Comparison of ENCODE assay signal across 27 cellular contexts in the genomic region with DNA sequence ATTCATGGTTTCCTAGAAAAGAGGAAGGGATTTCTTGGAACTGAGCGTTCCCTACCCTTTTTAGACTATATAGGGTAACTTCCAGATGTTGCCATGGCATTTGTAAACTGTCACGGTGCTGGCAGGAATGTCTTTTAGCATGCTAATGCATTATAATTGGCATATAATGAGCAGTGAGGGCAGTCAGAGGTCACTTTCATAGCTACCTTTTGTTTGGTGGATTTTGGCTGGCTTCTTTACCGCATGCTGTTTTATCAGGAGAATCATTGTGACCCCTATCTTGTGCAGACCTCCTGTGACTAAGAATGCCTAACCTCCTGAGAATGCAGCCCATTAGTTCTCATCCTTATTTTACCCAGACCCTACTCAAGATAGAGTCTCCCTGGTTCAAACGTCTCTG. TPM values are rescaled to one million over a fixed set of nuclear protein-coding genes. Genes with fewer than 3 reads are reported as not detected.
DNase-seq lines count a peak whose midpoint lies in the region; ATAC-seq and TF ChIP-seq lines count a peak whose summit lies in the region.
"Had no signal": no experiment of that assay in that cellular context is flagged by ENCODE, and none has a peak within 500 bp of the region (broad histone marks: within the 10 kb centered on the region; RNA-seq: fewer than 3 reads in every experiment).

No MANE protein-coding gene starts in this region.

- in situ Hi-C loops in astrocyte of the cerebellum (cut with HindIII; ENCODE audit: low sequenced_read_pairs) = no loop called here

- peak; percentile 13 for DNase-seq in EL
- peak; percentile 92 for DNase-seq in M059J (ENCODE audit: low read depth)
- DNase-seq in astrocyte of the cerebellum (ENCODE audit: low read depth) = peak; percentile 36
- peak; percentile 10 for DNase-seq in iPS-NIHi11 (ENCODE audit: low spot score)
- no peak for DNase-seq in central memory CD4-positive, alpha-beta T cell
- DNase-seq in NOMO-1 treated with DMSO at 0.1 percent for 48 hours (lab: John Stamatoyannopoulos, UW; ENCODE audit: unreplicated experiment) = no peak
- no peak for DNase-seq in right lobe of liver
- DNase-seq in KG1 (lab: John Stamatoyannopoulos, UW) = no peak
- DNase-seq: activated CD4-positive, alpha-beta T cell treated with anti-CD3 and anti-CD28 coated beads for 1 hour; activated CD8-positive, alpha-beta T cell treated with anti-CD3 and anti-CD28 coated beads, Interleukin-2, amount 10 ng/mL, durations not matched to agents 7 days and 5 days; activated gamma-delta T cell; activated naive CD8-positive, alpha-beta T cell treated with anti-CD3 and anti-CD28 coated beads, Interleukin-2, amount 50 U/mL, for 24 hours; activated T-cell treated with anti-CD3 and anti-CD28 coated beads for 4 hours; COR-L47; DMS79; effector CD8-positive, alpha-beta T cell; foreskin fibroblast; NCI-H1092 treated with DMSO at 0.1 percent for 48 hours; NCI-H2029; NCI-H2227 treated with DMSO at 0.1 percent for 48 hours; NCI-H774; nucleus accumbens; stimulated activated CD4-positive, alpha-beta T cell treated with anti-CD3 and anti-CD28 coated beads, Interleukin-4, amount 100 ng/mL, for 4 hours; stimulated activated naive CD8-positive, alpha-beta T cell treated with anti-CD3 and anti-CD28 coated beads, Interleukin-15, Interleukin-2, amounts not matched to agents 100 U/mL and 50 U/mL, for 24 hours; T-cell had no signal

- TF ChIP-seq CTCF in astrocyte of the cerebellum (IDR thresholded peaks at IDR 0.05; ENCODE audit: low read depth, low read length, missing control alignments) = no peak
- TF ChIP-seq CTCF in right lobe of liver (IDR thresholded peaks at IDR 0.05) = no peak

- H3K27ac ChIP-seq in right lobe of liver = no peak overlapping the region
- H3K27ac ChIP-seq: BLaER1 treated with 17β-estradiol and CSF1 and Interleukin-3, amounts not matched to agents 10 nM and 100 nM had no signal

- no peak for ATAC-seq in right lobe of liver
- ATAC-seq: activated CD8-positive, alpha-beta T cell treated with anti-CD3 and anti-CD28 coated beads, Interleukin-2, amount 10 ng/mL, durations not matched to agents 7 days and 5 days; activated naive CD8-positive, alpha-beta T cell treated with anti-CD3 and anti-CD28 coated beads, Interleukin-2, amount 50 U/mL, for 24 hours; stimulated activated naive CD8-positive, alpha-beta T cell treated with anti-CD3 and anti-CD28 coated beads, Interleukin-15, Interleukin-2, amounts not matched to agents 100 U/mL and 50 U/mL, for 24 hours; T-cell had no signal

- WGBS in right lobe of liver (ENCODE audit: insufficient coverage, low coverage, low lambda C conversion rate, missing lambda C conversion rate) = 64% methylated on average over 3 of the region's 4 CpGs

- H3K9me3 ChIP-seq in right lobe of liver = no peaks in the 10 kb centered on the region
- H3K9me3 ChIP-seq: BLaER1 treated with 17β-estradiol and CSF1 and Interleukin-3, amounts not matched to agents 10 nM and 100 nM had no signal

- TF ChIP-seq POLR2A in right lobe of liver (IDR thresholded peaks at IDR 0.05) = no peak

- intact Hi-C loops in right lobe of liver (cut with DNase I) = no loop called here

- H3K4me1 ChIP-seq in right lobe of liver = no peaks in the 10 kb centered on the region
- H3K4me1 ChIP-seq: BLaER1 treated with 17β-estradiol and CSF1 and Interleukin-3, amounts not matched to agents 10 nM and 100 nM had no signal

- no peaks in the 10 kb centered on the region for H3K27me3 ChIP-seq in right lobe of liver
- H3K27me3 ChIP-seq: BLaER1 treated with 17β-estradiol and CSF1 and Interleukin-3, amounts not matched to agents 10 nM and 100 nM had no signal

- H3K4me3 ChIP-seq in astrocyte of the cerebellum (ENCODE audit: low read depth, low read length) = no peak overlapping the region
- H3K4me3 ChIP-seq in right lobe of liver = no peak overlapping the region
- H3K4me3 ChIP-seq: BLaER1 treated with 17β-estradiol and CSF1 and Interleukin-3, amounts not matched to agents 10 nM and 100 nM had no signal

- no peaks in the 10 kb centered on the region for H3K36me3 ChIP-seq in right lobe of liver
- H3K36me3 ChIP-seq: BLaER1 treated with 17β-estradiol and CSF1 and Interleukin-3, amounts not matched to agents 10 nM and 100 nM had no signal

RNA-seq across cellular contexts. Expression of a gene that starts 44.2 kb away (rescaled TPM):
- total RNA-seq in M059J (2014; rRNA removed; shearing (Covaris generic)) = 64.6 and 97.6 TPM in 2 replicates
- 10 to 100 TPM in 2 of 6 experiments, 1 to 10 TPM in 4; 7.7 to 16.9 (median 9.1) TPM for total RNA-seq in right lobe of liver
- total RNA-seq: OCI-LY7 had no signal

Comparison
In these comparisons a context has a peak if more than half of its experiments do, and no peak if none do; other contexts are left out.
1. DNase-seq: peak in EL (single experiment), M059J (single experiment), astrocyte of the cerebellum (single experiment) and iPS-NIHi11 (single experiment); none in central memory CD4-positive, alpha-beta T cell (single experiment), NOMO-1 treated with DMSO at 0.1 percent for 48 hours (single experiment), right lobe of liver (0 of 3) and KG1 (single experiment).